11 cellular contexts compared by ENCODE assay signal in the genomic region with DNA sequence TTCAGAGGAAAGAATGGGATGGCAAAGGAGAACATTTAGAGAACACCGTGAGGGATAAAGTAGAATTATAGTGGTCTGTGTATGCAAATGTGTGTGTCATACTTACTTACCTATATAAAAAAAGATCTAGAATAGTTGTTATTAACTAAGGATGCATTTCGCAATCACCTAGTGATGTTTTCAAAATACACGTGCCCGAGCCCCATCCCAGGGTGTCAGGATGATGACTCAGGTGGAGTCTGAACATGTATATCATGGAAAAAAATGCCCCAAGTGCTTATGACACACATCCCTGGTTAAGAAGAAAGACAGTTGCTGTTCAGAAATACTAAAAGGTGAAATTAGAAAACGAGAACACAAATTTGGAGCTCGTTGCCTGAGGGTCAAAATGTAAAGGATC.
A peak's percentile ranks its signal among the peaks of the same experiment; 100 is the strongest.
DNase-seq lines count a peak whose midpoint lies in the region; TF ChIP-seq lines count a peak whose summit lies in the region.
"Had no signal": no experiment of that assay in that cellular context is flagged by ENCODE, and none has a peak within 500 bp of the region (broad histone marks: within the 10 kb centered on the region; RNA-seq: fewer than 3 reads in every experiment).

No MANE protein-coding gene starts in this region.

- no peak overlapping the region for H3K27ac ChIP-seq in brain microvascular endothelial cell
- H3K27ac ChIP-seq in mesenchymal stem cell (ENCODE audit: low read length, poor library complexity, severe bottlenecking) = no peak overlapping the region

- H3K9ac ChIP-seq in mesenchymal stem cell (ENCODE audit: low read length) = no peak overlapping the region

- H3K4me3 ChIP-seq in brain microvascular endothelial cell (ENCODE audit: low read depth, low read length) = no peak overlapping the region
- H3K4me3 ChIP-seq in mesenchymal stem cell (ENCODE audit: insufficient read depth in 1 of 2, low read depth in 1 of 2, low read length in 2 of 2) = no peak overlapping the region

- H3K18ac ChIP-seq in mesenchymal stem cell (ENCODE audit: low read depth in 1 of 2, low read length in 2 of 2) = no peak overlapping the region

- H4K8ac ChIP-seq in mesenchymal stem cell (ENCODE audit: low read length) = no peak overlapping the region

- H2AFZ ChIP-seq in mesenchymal stem cell (ENCODE audit: low read depth, low read length) = no peak overlapping the region

- no peak overlapping the region for H2BK120ac ChIP-seq in mesenchymal stem cell (ENCODE audit: low read depth, low read length)

- no peak overlapping the region for H4K91ac ChIP-seq in mesenchymal stem cell (ENCODE audit: low read length)

- H3K23ac ChIP-seq in mesenchymal stem cell (ENCODE audit: low read length in 2 of 2) = no peak overlapping the region

- peak; percentile 39 for DNase-seq in EH (ENCODE audit: low read depth)
- peak; percentile 84 for DNase-seq in HPDE6-E6E7 (ENCODE audit: extremely low spot score)
- DNase-seq in brain microvascular endothelial cell = peak; percentile 41
- DNase-seq in mesenchymal stem cell = peak; percentile 58
- DNase-seq in OCI-M2 (lab: John Stamatoyannopoulos, UW; ENCODE audit: unreplicated experiment) = no peak
- DNase-seq in inferior parietal cortex (ENCODE audit: extremely low spot score) = no peak
- no peak for DNase-seq in NCI-H748 (lab: John Stamatoyannopoulos, UW; ENCODE audit: unreplicated experiment)
- DNase-seq in DMS153 treated with DMSO at 0.1 percent for 48 hours (lab: John Stamatoyannopoulos, UW; ENCODE audit: unreplicated experiment) = no peak
- DNase-seq: activated naive CD8-positive, alpha-beta T cell treated with anti-CD3 and anti-CD28 coated beads, Interleukin-2, amount 10 ng/mL, durations not matched to agents 7 days and 5 days; NCI-H2081 treated with DMSO at 0.1 percent for 48 hours; T-cell had no signal

- H3K4ac ChIP-seq in mesenchymal stem cell (ENCODE audit: low read depth in 1 of 2, low read length in 2 of 2) = no peak overlapping the region

- no peak for TF ChIP-seq CTCF in brain microvascular endothelial cell (IDR thresholded peaks at IDR 0.05; ENCODE audit: low read depth, low read length, missing control alignments)

- H3K36me3 ChIP-seq in brain microvascular endothelial cell (replicated peaks) = no peaks in the 10 kb centered on the region
- H3K36me3 ChIP-seq in mesenchymal stem cell (ENCODE audit: control insufficient read depth in 1 of 2, insufficient read depth in 2 of 2, low read depth in 1 of 2, low read length in 2 of 2) = no peaks in the 10 kb centered on the region

- H2BK12ac ChIP-seq in mesenchymal stem cell (ENCODE audit: low read length in 2 of 2) = no peak overlapping the region

- no peak overlapping the region for H2AK5ac ChIP-seq in mesenchymal stem cell (ENCODE audit: low read length, severe bottlenecking)

- no peak overlapping the region for H3K14ac ChIP-seq in mesenchymal stem cell (ENCODE audit: low read length in 2 of 2)

- no peak overlapping the region for H2BK5ac ChIP-seq in mesenchymal stem cell (ENCODE audit: low read depth, low read length, poor library complexity, severe bottlenecking)

- H3K27me3 ChIP-seq in brain microvascular endothelial cell (replicated peaks) (no peaks in the 10 kb centered on the region), mesenchymal stem cell (ENCODE audit: control insufficient read depth in 1 of 2, insufficient read depth in 1 of 2, low read length in 2 of 2) (no peaks in the 10 kb centered on the region)

- no peaks in the 10 kb centered on the region for H3K4me1 ChIP-seq in mesenchymal stem cell (ENCODE audit: control insufficient read depth, insufficient read depth, low read depth, low read length)

- H3K79me1 ChIP-seq in mesenchymal stem cell (replicated peaks; ENCODE audit: low read length, poor library complexity, severe bottlenecking) = peaks cover 6% of the 10 kb centered on the region

- no peaks in the 10 kb centered on the region for H3K9me3 ChIP-seq in mesenchymal stem cell (ENCODE audit: control insufficient read depth, low read length)

- in situ Hi-C loops in brain microvascular endothelial cell (cut with HindIII; ENCODE audit: low pct_ligation_motif_present, low sequenced_read_pairs) = no loop called here

- 36% methylated on average over 3 of the region's 6 CpGs for WGBS in mesenchymal stem cell

- H3K4me2 ChIP-seq in mesenchymal stem cell (ENCODE audit: low read length, poor library complexity, severe bottlenecking) = no peak overlapping the region

- no peak overlapping the region for H2BK15ac ChIP-seq in mesenchymal stem cell (ENCODE audit: low read depth, poor library complexity, severe bottlenecking)

Comparison
In these comparisons a context has a peak if more than half of its experiments do, and no peak if none do; other contexts are left out.
1. DNase-seq: peak in EH (single experiment), HPDE6-E6E7 (single experiment), brain microvascular endothelial cell (single experiment) and mesenchymal stem cell (single experiment); none in OCI-M2 (single experiment), inferior parietal cortex (single experiment), NCI-H748 (single experiment) and DMS153 treated with DMSO at 0.1 percent for 48 hours (single experiment).